ENCODE assay signal across 17 cellular contexts in the genomic region with DNA sequence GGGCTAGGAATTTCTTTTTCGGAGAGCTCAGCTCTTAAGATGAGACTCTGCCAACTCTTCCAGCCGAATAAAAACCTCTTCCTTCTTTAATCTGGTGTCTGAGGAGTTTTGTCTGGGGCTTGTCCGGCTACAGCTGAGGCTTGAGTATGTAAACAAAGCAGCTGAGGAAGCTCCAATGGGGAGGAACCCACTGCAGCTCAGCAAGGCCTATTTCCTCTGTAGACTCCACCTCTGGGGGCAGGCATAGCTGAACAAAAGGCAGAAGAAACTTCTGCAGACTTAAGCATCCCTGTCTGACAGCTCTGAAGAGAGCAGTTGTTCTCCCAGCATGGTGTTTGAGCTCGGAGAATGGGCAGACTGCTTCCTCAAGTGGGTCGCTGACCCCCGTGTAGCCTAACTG.
A peak's percentile ranks its signal among the peaks of the same experiment; 100 is the strongest.
DNase-seq lines count a peak whose midpoint lies in the region; TF ChIP-seq lines count a peak whose summit lies in the region.
"Had no signal": no experiment of that assay in that cellular context is flagged by ENCODE, and none has a peak within 500 bp of the region (broad histone marks: within the 10 kb centered on the region; RNA-seq: fewer than 3 reads in every experiment).

No MANE protein-coding gene starts in this region.

- no peaks in the 10 kb centered on the region for H3K79me2 ChIP-seq in GM23248 (ENCODE audit: insufficient read depth)
- no peaks in the 10 kb centered on the region for H3K79me2 ChIP-seq in neural progenitor cell (ENCODE audit: low read depth)

- peaks cover 2% of the 10 kb centered on the region for H3K27me3 Mint-ChIP-seq in neural progenitor cell (ENCODE audit: insufficient read depth, low read depth)

- WGBS in GM23248 (ENCODE audit: low coverage in 1 of 2, low lambda C conversion rate in 2 of 2, missing lambda C conversion rate in 2 of 2), 2 experiments: 20 to 36% methylated on average over 6 of the region's 6 CpGs

- H3K27me3 ChIP-seq in GM23248 (replicated peaks; ENCODE audit: insufficient read depth) (no peaks in the 10 kb centered on the region), neural progenitor cell (no peaks in the 10 kb centered on the region)
- H3K27me3 ChIP-seq: BLaER1 treated with 17β-estradiol and CSF1 and Interleukin-3, amounts not matched to agents 10 nM and 100 nM had no signal

- H3K27ac Mint-ChIP-seq in neural progenitor cell: no peak overlapping the region
- H3K27ac Mint-ChIP-seq: CD8-positive, alpha-beta T cell had no signal

- no peak overlapping the region for H3K4me3 ChIP-seq in GM23248
- H3K4me3 ChIP-seq in neural progenitor cell: no peak overlapping the region
- H3K4me3 ChIP-seq: BLaER1 treated with 17β-estradiol and CSF1 and Interleukin-3, amounts not matched to agents 10 nM and 100 nM; PC-9 had no signal

- no peaks in the 10 kb centered on the region for H3K9me2 ChIP-seq in GM23248 (ENCODE audit: insufficient read depth)

- H3K36me3 Mint-ChIP-seq in neural progenitor cell: no peaks in the 10 kb centered on the region
- H3K36me3 Mint-ChIP-seq: CD8-positive, alpha-beta T cell had no signal

- no peaks in the 10 kb centered on the region for H3K4me1 Mint-ChIP-seq in neural progenitor cell

- H3F3A ChIP-seq in GM23248 (ENCODE audit: insufficient read depth) (no peaks in the 10 kb centered on the region), neural progenitor cell (ENCODE audit: low read depth) (no peaks in the 10 kb centered on the region)

- H3K9me3 ChIP-seq in GM23248 (ENCODE audit: low read depth) (no peaks in the 10 kb centered on the region), neural progenitor cell (ENCODE audit: low read depth) (no peaks in the 10 kb centered on the region)

- H2AFZ ChIP-seq in GM23248: 0 out of 2 replicates have a peak overlapping the region, but pooled peaks have one; percentile 44
- no peak overlapping the region for H2AFZ ChIP-seq in neural progenitor cell (replicated peaks)
- H2AFZ ChIP-seq: PC-9 had no signal

- H3K27ac ChIP-seq in GM23248 (no peak overlapping the region), neural progenitor cell (no peak overlapping the region)
- H3K27ac ChIP-seq: BLaER1 treated with 17β-estradiol and CSF1 and Interleukin-3, amounts not matched to agents 10 nM and 100 nM; PC-9; RWPE1 had no signal

- no peak overlapping the region for H3K4me2 ChIP-seq in GM23248 (ENCODE audit: unreplicated experiment)
- no peak overlapping the region for H3K4me2 ChIP-seq in neural progenitor cell
- H3K4me2 ChIP-seq: PC-9 had no signal

- H3K4me3 Mint-ChIP-seq in neural progenitor cell: no peak overlapping the region
- H3K4me3 Mint-ChIP-seq: CD8-positive, alpha-beta T cell had no signal

- in situ Hi-C loops in GM23248 (cut with MboI): no loop called here
- in situ Hi-C loops in SK-MEL-5 (cut with HindIII; ENCODE audit: low pct_unique_long_range_greater_than_20kb, low sequenced_read_pairs): no loop called here

- no peaks in the 10 kb centered on the region for H3K4me1 ChIP-seq in GM23248 (ENCODE audit: insufficient read depth)
- no peaks in the 10 kb centered on the region for H3K4me1 ChIP-seq in neural progenitor cell

- H3K9me3 Mint-ChIP-seq in neural progenitor cell: peaks cover 9% of the 10 kb centered on the region

- H4K20me1 ChIP-seq in GM23248 (ENCODE audit: insufficient read depth): no peaks in the 10 kb centered on the region
- no peaks in the 10 kb centered on the region for H4K20me1 ChIP-seq in neural progenitor cell (ENCODE audit: low read depth)
- H4K20me1 ChIP-seq: BLaER1 treated with 17β-estradiol and CSF1 and Interleukin-3, amounts not matched to agents 10 nM and 100 nM had no signal

- DNase-seq in GM23248 (peak; percentile 5), SK-MEL-5 (ENCODE audit: low read depth, low spot score) (peak; percentile 9), fibroblast of peridontal ligament (ENCODE audit: extremely low read depth) (peak; percentile 0), neural progenitor cell (ENCODE audit: low spot score) (peak; percentile 10), HK-2 (ENCODE audit: unreplicated experiment) (no peak), NCI-H146 treated with DMSO at 0.1 percent for 48 hours (lab: John Stamatoyannopoulos, UW; ENCODE audit: unreplicated experiment) (no peak), hepatic stellate cell (ENCODE audit: low spot score) (no peak)
- DNase-seq: Calu3; CD8-positive, alpha-beta T cell; HCEC 1CT; NCI-H187 treated with DMSO at 0.1 percent for 48 hours; NCI-H345; NCI-H524 treated with DMSO at 0.1 percent for 48 hours; PC-9; SIG-M5 had no signal

- H3K9ac ChIP-seq in GM23248 (no peak overlapping the region), neural progenitor cell (no peak overlapping the region)
- H3K9ac ChIP-seq: BLaER1 treated with 17β-estradiol and CSF1 and Interleukin-3, amounts not matched to agents 10 nM and 100 nM had no signal

- no peak for TF ChIP-seq CTCF in neural progenitor cell (IDR thresholded peaks at IDR 0.05)

- H3K36me3 ChIP-seq in GM23248 (ENCODE audit: low read depth) (no peaks in the 10 kb centered on the region), neural progenitor cell (no peaks in the 10 kb centered on the region)
- H3K36me3 ChIP-seq: BLaER1 treated with 17β-estradiol and CSF1 and Interleukin-3, amounts not matched to agents 10 nM and 100 nM had no signal

Comparison
In these comparisons a context has a peak if more than half of its experiments do, and no peak if none do; other contexts are left out.
1. DNase-seq: peak in GM23248 (single experiment), SK-MEL-5 (single experiment), fibroblast of peridontal ligament (single experiment) and neural progenitor cell (single experiment); none in HK-2 (single experiment), NCI-H146 treated with DMSO at 0.1 percent for 48 hours (single experiment) and hepatic stellate cell (single experiment).